14 cellular contexts compared by ENCODE assay signal in the genomic region with DNA sequence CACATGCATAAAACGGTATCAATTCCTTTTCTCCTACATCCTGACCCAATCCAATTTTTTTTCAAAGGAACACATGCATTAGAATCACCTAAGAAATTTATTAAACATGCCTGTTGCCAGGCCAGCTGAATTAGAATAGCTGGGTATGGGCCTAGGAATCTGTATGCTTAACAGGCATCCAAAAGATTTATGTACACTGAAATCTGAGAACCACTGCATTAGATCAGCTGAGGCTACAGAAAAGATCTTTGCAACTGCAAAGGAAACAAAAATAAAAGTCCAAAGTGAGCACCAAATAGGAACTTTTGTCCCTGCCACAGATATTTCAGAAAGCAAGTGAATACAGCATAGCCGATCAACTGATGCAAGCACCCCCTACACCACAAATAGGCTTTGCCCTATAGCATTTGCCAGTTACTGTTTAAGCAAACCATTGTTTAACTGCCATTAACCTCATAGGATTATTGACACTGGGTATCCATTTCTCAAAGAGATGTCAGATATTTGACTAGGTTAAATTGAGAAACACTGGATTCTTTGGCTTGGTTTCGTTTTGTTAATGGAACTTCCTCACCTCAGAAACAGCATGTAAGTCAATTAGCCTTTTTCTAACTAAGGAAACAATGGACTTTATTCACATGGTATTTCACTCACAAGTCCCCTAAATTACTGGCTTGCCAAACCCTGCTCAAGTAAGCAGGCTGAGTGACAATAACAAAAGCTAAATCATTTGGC.
DNase-seq lines count a peak whose midpoint lies in the region; ATAC-seq and TF ChIP-seq lines count a peak whose summit lies in the region.
"Had no signal": no experiment of that assay in that cellular context is flagged by ENCODE, and none has a peak within 500 bp of the region (broad histone marks: within the 10 kb centered on the region; RNA-seq: fewer than 3 reads in every experiment).

No MANE protein-coding gene starts in this region.

- peak; percentile 52 for DNase-seq in NOMO-1 treated with dmso at 0.1 percent for 144 hours (lab: John Stamatoyannopoulos, UW; ENCODE audit: unreplicated experiment)
- peak; percentile 45 for DNase-seq in myocyte (ENCODE audit: low read depth)
- no peak for DNase-seq in foreskin fibroblast
- DNase-seq in CD4-positive, alpha-beta T cell = no peak
- DNase-seq in activated CD4-positive, alpha-beta T cell treated with anti-CD3 and anti-CD28 coated beads, Interleukin-2, amount 50 U/mL, for 4 hours = no peak
- DNase-seq: activated CD4-positive, CD25-positive, alpha-beta regulatory T cell treated with anti-CD3 and anti-CD28 coated beads, Interleukin-2, amount 50 U/mL, for 72 hours; effector CD8-positive, alpha-beta T cell; naive thymus-derived CD8-positive, alpha-beta T cell; NCI-H510A treated with DMSO at 0.1 percent for 48 hours had no signal

- no peak overlapping the region for H3K4me3 Mint-ChIP-seq in CD4-positive, alpha-beta T cell
- H3K4me3 Mint-ChIP-seq: naive thymus-derived CD8-positive, alpha-beta T cell had no signal

- CTCF ChIA-PET in CD4-positive, alpha-beta T cell (lab: Charles Lee) = interaction anchor here (0.6 kb wide), 1 partner anchor 13 kb away, joined by 3 read pairs; no protein-coding TSS in a partner anchor

- POLR2A ChIA-PET in CD4-positive, alpha-beta T cell (lab: Charles Lee) = no interaction called here

- peaks cover 22% of the 10 kb centered on the region for H3K36me3 Mint-ChIP-seq in CD4-positive, alpha-beta T cell (ENCODE audit: low read depth)

- H3K27ac Mint-ChIP-seq in CD4-positive, alpha-beta T cell = no peak overlapping the region
- H3K27ac Mint-ChIP-seq: naive thymus-derived CD8-positive, alpha-beta T cell had no signal

- no peak overlapping the region for H3K4me3 ChIP-seq in foreskin fibroblast (ENCODE audit: low read depth in 1 of 2, low read length in 2 of 2)
- H3K4me3 ChIP-seq: ascending aorta, skin epidermis, thoracic aorta had no signal

- no peak for TF ChIP-seq CTCF in foreskin fibroblast (IDR thresholded peaks at IDR 0.05; ENCODE audit: low read depth, low read length)
- TF ChIP-seq CTCF in CD4-positive, alpha-beta T cell (IDR thresholded peaks at IDR 0.05) = no peak

- intact Hi-C loops in CD4-positive, alpha-beta T cell (cut with DNase I, micrococcal nuclease) = no loop called here

- no peak for TF ChIP-seq EP300 in Ishikawa (IDR thresholded peaks at IDR 0.05; ENCODE audit: borderline replicate concordance)

- no peaks in the 10 kb centered on the region for H3K9me3 ChIP-seq in CD4-positive, alpha-beta T cell (ENCODE audit: control insufficient read depth, low read length)
- H3K9me3 ChIP-seq: ascending aorta, thoracic aorta had no signal

- no peaks in the 10 kb centered on the region for H3K27me3 ChIP-seq in CD4-positive, alpha-beta T cell (ENCODE audit: control insufficient read depth, insufficient read depth, low read length)
- H3K27me3 ChIP-seq: ascending aorta had no signal

- H3K4me1 Mint-ChIP-seq in CD4-positive, alpha-beta T cell (ENCODE audit: low read depth) = no peaks in the 10 kb centered on the region

- no peaks in the 10 kb centered on the region for H3K27me3 Mint-ChIP-seq in CD4-positive, alpha-beta T cell
- H3K27me3 Mint-ChIP-seq: naive thymus-derived CD8-positive, alpha-beta T cell had no signal

- peak; percentile 25 for ATAC-seq in GM18868 (IDR thresholded peaks at IDR 0.05; ENCODE audit: unreplicated experiment)
- ATAC-seq in CD4-positive, alpha-beta T cell (ENCODE audit: poor library complexity) = no peak
- ATAC-seq: naive thymus-derived CD8-positive, alpha-beta T cell had no signal

- peaks cover 1% of the 10 kb centered on the region for H3K9me3 Mint-ChIP-seq in CD4-positive, alpha-beta T cell

- no peak for TF ChIP-seq RAD21 in Ishikawa (IDR thresholded peaks at IDR 0.05; ENCODE audit: low read depth)

- no peak overlapping the region for H3K27ac ChIP-seq in CD4-positive, alpha-beta T cell (ENCODE audit: low read depth, low read length)
- H3K27ac ChIP-seq: ascending aorta, skin epidermis, thoracic aorta had no signal

TF ChIP-seq in Ishikawa, 13 proteins besides CTCF, POLR2A, EP300 and RAD21:
- no peak for TF ChIP-seq FOXM1 (IDR thresholded peaks at IDR 0.05; ENCODE audit: borderline replicate concordance, low read depth)
- peak; percentile 43; the same call in 1 of the 2 replicates for TF ChIP-seq NFIC (IDR thresholded peaks at IDR 0.05)
- 0 out of 2 replicates have a peak, but pooled peaks have one; percentile 10 for TF ChIP-seq TEAD4 (IDR thresholded peaks at IDR 0.05)
- no peak for TF ChIP-seq EGR1 (IDR thresholded peaks at IDR 0.05)
- 0 out of 2 replicates have a peak, but pooled peaks have one; percentile 12 for TF ChIP-seq CEBPB (IDR thresholded peaks at IDR 0.05)

Comparison
In these comparisons a context has a peak if more than half of its experiments do, and no peak if none do; other contexts are left out.
1. DNase-seq: peak in NOMO-1 treated with dmso at 0.1 percent for 144 hours (single experiment) and myocyte (single experiment); none in foreskin fibroblast (0 of 2), CD4-positive, alpha-beta T cell (0 of 10) and activated CD4-positive, alpha-beta T cell treated with anti-CD3 and anti-CD28 coated beads, Interleukin-2, amount 50 U/mL, for 4 hours (0 of 2).